1 cellular context compared by ENCODE assay signal in the genomic region with DNA sequence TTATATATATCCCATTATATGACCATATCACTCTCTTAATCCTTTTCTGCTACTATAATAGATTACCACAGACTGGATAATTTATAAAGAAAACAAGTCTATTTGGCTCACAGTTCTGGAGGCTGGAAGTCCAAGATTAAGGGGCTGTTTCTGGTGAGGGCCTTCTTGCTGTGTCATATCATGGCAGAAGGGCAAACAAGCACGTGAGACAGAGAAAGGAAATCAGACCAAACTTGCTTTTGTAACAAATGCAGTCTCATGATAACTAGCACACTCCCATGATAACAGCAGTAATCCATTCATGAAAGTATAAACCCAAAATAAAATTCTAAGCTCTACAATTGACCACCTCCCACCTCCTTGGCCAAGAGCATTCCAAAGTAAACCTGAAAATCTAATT.
TF ChIP-seq lines count a peak whose summit lies in the region.

No MANE protein-coding gene starts in this region.

TF ChIP-seq in K562, 482 proteins besides CTCF, POLR2A, EP300 and RAD21 (continued from another document):
- no peak for TF ChIP-seq PATZ1 (CRISPR knock-in tag; IDR thresholded peaks at IDR 0.05; ENCODE audit: borderline replicate concordance)
- TF ChIP-seq HDAC1 (IDR thresholded peaks at IDR 0.05) = no peak
- no peak for TF ChIP-seq GATAD2B (IDR thresholded peaks at IDR 0.05; ENCODE audit: borderline replicate concordance)
- peak; percentile 64; the same call in 1 of the 2 replicates for TF ChIP-seq BHLHE40 (IDR thresholded peaks at IDR 0.05; ENCODE audit: low read length)
- TF ChIP-seq, protein P1, sequence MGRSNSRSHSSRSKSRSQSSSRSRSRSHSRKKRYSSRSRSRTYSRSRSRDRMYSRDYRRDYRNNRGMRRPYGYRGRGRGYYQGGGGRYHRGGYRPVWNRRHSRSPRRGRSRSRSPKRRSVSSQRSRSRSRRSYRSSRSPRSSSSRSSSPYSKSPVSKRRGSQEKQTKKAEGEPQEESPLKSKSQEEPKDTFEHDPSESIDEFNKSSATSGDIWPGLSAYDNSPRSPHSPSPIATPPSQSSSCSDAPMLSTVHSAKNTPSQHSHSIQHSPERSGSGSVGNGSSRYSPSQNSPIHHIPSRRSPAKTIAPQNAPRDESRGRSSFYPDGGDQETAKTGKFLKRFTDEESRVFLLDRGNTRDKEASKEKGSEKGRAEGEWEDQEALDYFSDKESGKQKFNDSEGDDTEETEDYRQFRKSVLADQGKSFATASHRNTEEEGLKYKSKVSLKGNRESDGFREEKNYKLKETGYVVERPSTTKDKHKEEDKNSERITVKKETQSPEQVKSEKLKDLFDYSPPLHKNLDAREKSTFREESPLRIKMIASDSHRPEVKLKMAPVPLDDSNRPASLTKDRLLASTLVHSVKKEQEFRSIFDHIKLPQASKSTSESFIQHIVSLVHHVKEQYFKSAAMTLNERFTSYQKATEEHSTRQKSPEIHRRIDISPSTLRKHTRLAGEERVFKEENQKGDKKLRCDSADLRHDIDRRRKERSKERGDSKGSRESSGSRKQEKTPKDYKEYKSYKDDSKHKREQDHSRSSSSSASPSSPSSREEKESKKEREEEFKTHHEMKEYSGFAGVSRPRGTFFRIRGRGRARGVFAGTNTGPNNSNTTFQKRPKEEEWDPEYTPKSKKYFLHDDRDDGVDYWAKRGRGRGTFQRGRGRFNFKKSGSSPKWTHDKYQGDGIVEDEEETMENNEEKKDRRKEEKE (IDR thresholded peaks at IDR 0.05; ENCODE audit: borderline replicate concordance in 1 of 2, control insufficient read depth in 1 of 2, low read depth in 2 of 2, low read length in 1 of 2) = no peak
- TF ChIP-seq DIDO1 (tag; IDR thresholded peaks at IDR 0.05; ENCODE audit: low read depth) = no peak
- peak; percentile 26; the same call in 1 of the 2 replicates for TF ChIP-seq NCOR1 (IDR thresholded peaks at IDR 0.05)
- TF ChIP-seq BCOR (IDR thresholded peaks at IDR 0.05) = no peak
- no peak for TF ChIP-seq SP2 (IDR thresholded peaks at IDR 0.05; ENCODE audit: extremely low read depth, low read depth, low read length, poor library complexity, severe bottlenecking)
- TF ChIP-seq MAFF (IDR thresholded peaks at IDR 0.05; ENCODE audit: low read length) = 0 out of 2 replicates have a peak, but pooled peaks have one; percentile 13
- TF ChIP-seq, protein P2, sequence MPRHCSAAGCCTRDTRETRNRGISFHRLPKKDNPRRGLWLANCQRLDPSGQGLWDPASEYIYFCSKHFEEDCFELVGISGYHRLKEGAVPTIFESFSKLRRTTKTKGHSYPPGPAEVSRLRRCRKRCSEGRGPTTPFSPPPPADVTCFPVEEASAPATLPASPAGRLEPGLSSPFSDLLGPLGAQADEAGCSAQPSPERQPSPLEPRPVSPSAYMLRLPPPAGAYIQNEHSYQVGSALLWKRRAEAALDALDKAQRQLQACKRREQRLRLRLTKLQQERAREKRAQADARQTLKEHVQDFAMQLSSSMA (CRISPR knock-in tag; IDR thresholded peaks at IDR 0.05) = no peak
- TF ChIP-seq, protein P3, sequence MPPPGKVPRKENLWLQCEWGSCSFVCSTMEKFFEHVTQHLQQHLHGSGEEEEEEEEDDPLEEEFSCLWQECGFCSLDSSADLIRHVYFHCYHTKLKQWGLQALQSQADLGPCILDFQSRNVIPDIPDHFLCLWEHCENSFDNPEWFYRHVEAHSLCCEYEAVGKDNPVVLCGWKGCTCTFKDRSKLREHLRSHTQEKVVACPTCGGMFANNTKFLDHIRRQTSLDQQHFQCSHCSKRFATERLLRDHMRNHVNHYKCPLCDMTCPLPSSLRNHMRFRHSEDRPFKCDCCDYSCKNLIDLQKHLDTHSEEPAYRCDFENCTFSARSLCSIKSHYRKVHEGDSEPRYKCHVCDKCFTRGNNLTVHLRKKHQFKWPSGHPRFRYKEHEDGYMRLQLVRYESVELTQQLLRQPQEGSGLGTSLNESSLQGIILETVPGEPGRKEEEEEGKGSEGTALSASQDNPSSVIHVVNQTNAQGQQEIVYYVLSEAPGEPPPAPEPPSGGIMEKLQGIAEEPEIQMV (tag; conservative IDR thresholded peaks at IDR 0.05; ENCODE audit: low read depth) = no peak
- TF ChIP-seq CTBP1 (IDR thresholded peaks at IDR 0.05; ENCODE audit: borderline replicate concordance) = no peak
- TF ChIP-seq, protein P4, sequence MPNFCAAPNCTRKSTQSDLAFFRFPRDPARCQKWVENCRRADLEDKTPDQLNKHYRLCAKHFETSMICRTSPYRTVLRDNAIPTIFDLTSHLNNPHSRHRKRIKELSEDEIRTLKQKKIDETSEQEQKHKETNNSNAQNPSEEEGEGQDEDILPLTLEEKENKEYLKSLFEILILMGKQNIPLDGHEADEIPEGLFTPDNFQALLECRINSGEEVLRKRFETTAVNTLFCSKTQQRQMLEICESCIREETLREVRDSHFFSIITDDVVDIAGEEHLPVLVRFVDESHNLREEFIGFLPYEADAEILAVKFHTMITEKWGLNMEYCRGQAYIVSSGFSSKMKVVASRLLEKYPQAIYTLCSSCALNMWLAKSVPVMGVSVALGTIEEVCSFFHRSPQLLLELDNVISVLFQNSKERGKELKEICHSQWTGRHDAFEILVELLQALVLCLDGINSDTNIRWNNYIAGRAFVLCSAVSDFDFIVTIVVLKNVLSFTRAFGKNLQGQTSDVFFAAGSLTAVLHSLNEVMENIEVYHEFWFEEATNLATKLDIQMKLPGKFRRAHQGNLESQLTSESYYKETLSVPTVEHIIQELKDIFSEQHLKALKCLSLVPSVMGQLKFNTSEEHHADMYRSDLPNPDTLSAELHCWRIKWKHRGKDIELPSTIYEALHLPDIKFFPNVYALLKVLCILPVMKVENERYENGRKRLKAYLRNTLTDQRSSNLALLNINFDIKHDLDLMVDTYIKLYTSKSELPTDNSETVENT (CRISPR knock-in tag; IDR thresholded peaks at IDR 0.05) = no peak
- TF ChIP-seq ZBTB26 (CRISPR knock-in tag; IDR thresholded peaks at IDR 0.05) = no peak
